18 cellular contexts compared by ENCODE assay signal in the genomic region with DNA sequence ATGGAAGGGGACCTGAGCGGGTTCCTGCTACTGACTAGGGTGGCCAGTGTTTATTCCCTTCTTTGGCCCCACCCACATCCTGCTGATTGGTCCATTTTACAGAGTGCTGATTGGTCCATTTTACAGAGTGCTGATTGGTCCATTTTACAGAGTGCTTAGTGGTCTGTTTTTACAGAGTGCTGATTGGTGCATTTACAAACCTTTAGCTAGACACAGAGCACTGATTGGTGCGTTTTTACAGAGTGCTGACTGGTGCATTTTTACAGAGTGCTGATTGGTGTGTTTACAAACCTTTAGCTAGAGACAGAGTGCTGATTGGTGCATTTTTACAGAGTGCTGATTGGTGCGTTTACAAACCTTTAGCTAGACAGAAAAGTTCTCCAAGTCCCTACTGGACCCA. TPM values are rescaled to one million over a fixed set of nuclear protein-coding genes. Genes with fewer than 3 reads are reported as not detected.
"Had no signal": no experiment of that assay in that cellular context is flagged by ENCODE, and none has a peak within 500 bp of the region (broad histone marks: within the 10 kb centered on the region; RNA-seq: fewer than 3 reads in every experiment).

No MANE protein-coding gene starts in this region.

RNA-seq across cellular contexts. Expression of a gene that starts 10.7 kb away (rescaled TPM):
- total RNA-seq: mesothelial cell of epicardium, myocyte, natural killer cell, progenitor cell of endocrine pancreas, right cardiac atrium had no signal
- polyA plus RNA-seq: hepatocyte, right cardiac atrium had no signal

RNA-seq across cellular contexts. Expression of a gene that starts 30.1 kb away (rescaled TPM):
- total RNA-seq: mesothelial cell of epicardium, myocyte, progenitor cell of endocrine pancreas had no signal
- polyA plus RNA-seq: hepatocyte had no signal

RNA-seq across cellular contexts. Expression of a gene that starts 30.8 kb away (rescaled TPM):
- total RNA-seq: dorsolateral prefrontal cortex, hepatocyte, kidney, left cardiac atrium, left ventricle myocardium inferior, lower lobe of right lung, mesothelial cell of epicardium, mucosa of gallbladder, myocyte, natural killer cell, pancreas, progenitor cell of endocrine pancreas, right cardiac atrium, suprapubic skin, upper lobe of left lung, uterus had no signal
- polyA plus RNA-seq: esophagus, pancreas, right cardiac atrium had no signal

RNA-seq across cellular contexts. Expression of a gene that starts 54.1 kb away (rescaled TPM):
- total RNA-seq: hepatocyte, mesothelial cell of epicardium, myocyte, progenitor cell of endocrine pancreas, suprapubic skin had no signal
- polyA plus RNA-seq: pancreas had no signal

RNA-seq across cellular contexts. Expression of a gene that starts 57.1 kb away (rescaled TPM):
- total RNA-seq: kidney, left cardiac atrium, left ventricle myocardium inferior, lower lobe of right lung, myocyte, pancreas, right cardiac atrium, suprapubic skin, uterus had no signal
- polyA plus RNA-seq: esophagus, hepatocyte, pancreas, right cardiac atrium, small intestine had no signal
